Comparison of ENCODE assay signal across 8 cellular contexts in genomic region chr16:3459401-3460090, GRCh38. TPM values are rescaled to one million over a fixed set of nuclear protein-coding genes. Genes with fewer than 3 reads are reported as not detected.
DNase-seq lines count a peak whose midpoint lies in the region; ATAC-seq and TF ChIP-seq lines count a peak whose summit lies in the region.

No MANE protein-coding gene starts in this region.

- no peak for ATAC-seq in CD8-positive, alpha-beta T cell
- ATAC-seq in effector memory CD8-positive, alpha-beta T cell (replicated peaks) = no peak
- ATAC-seq in GM19467 (IDR thresholded peaks at IDR 0.05; ENCODE audit: unreplicated experiment) (no peak), GM19463 (IDR thresholded peaks at IDR 0.05; ENCODE audit: unreplicated experiment) (no peak)

- TF ChIP-seq EP300 in neural cell (conservative IDR thresholded peaks at IDR 0.05; ENCODE audit: poor library complexity, severe bottlenecking) = no peak

- H3K27me3 Mint-ChIP-seq in CD8-positive, alpha-beta T cell (ENCODE audit: low read depth) = no peaks in the 10 kb centered on the region
- no peaks in the 10 kb centered on the region for H3K27me3 Mint-ChIP-seq in effector memory CD8-positive, alpha-beta T cell

- no peaks in the 10 kb centered on the region for H3K27me3 ChIP-seq in CD8-positive, alpha-beta T cell (ENCODE audit: insufficient read depth, low read length)
- H3K27me3 ChIP-seq in OCI-LY1 (ENCODE audit: insufficient read depth, low read length) (no peaks in the 10 kb centered on the region), neural cell (ENCODE audit: insufficient read depth, low read depth, low read length) (no peaks in the 10 kb centered on the region)

- intact Hi-C loops in CD8-positive, alpha-beta T cell (cut with DNase I, micrococcal nuclease) = loop anchor here (2.0 to 5.0 kb wide), 5 partner anchors 41 to 401 kb away; partner anchors contain the start of gene CLUAP1 (in 1 of the 2)

- H3K79me2 ChIP-seq in OCI-LY1 (ENCODE audit: insufficient read depth, low read length) = peaks cover 52% of the 10 kb centered on the region
- H3K79me2 ChIP-seq in neural cell (replicated peaks; ENCODE audit: insufficient read depth, low read length) = peaks cover 55% of the 10 kb centered on the region

- H3K4me3 Mint-ChIP-seq in CD8-positive, alpha-beta T cell = peak overlapping the region; percentile 91
- peak overlapping the region; percentile 86 to 89 for H3K4me3 Mint-ChIP-seq in effector memory CD8-positive, alpha-beta T cell

- peak overlapping the region; percentile 71 for H3K4me3 ChIP-seq in CD8-positive, alpha-beta T cell (ENCODE audit: low read depth, low read length)
- peak overlapping the region; percentile 72 for H3K4me3 ChIP-seq in OCI-LY1 (ENCODE audit: low read depth, low read length, poor library complexity, severe bottlenecking)
- peak overlapping the region; percentile 96 for H3K4me3 ChIP-seq in neural cell (ENCODE audit: low read length)

- H3K36me3 ChIP-seq in CD8-positive, alpha-beta T cell (ENCODE audit: insufficient read depth, low read length) = no peaks in the 10 kb centered on the region
- H3K36me3 ChIP-seq in OCI-LY1 (ENCODE audit: insufficient read depth, low read length) (no peaks in the 10 kb centered on the region), neural cell (ENCODE audit: insufficient read depth, low read length) (no peaks in the 10 kb centered on the region)

- peak in 2 of 7 experiments; percentile 20 to 43 for DNase-seq in CD8-positive, alpha-beta T cell
- DNase-seq in effector memory CD8-positive, alpha-beta T cell = no peak
- DNase-seq in KG1 (lab: John Stamatoyannopoulos, UW) (no peak), CD1c-positive myeloid dendritic cell (ENCODE audit: extremely low spot score) (no peak)

- POLR2A ChIA-PET in CD8-positive, alpha-beta T cell (lab: Charles Lee) = interaction anchor here (1.1 to 1.5 kb wide), 2 partner anchors 59 to 324 kb away, joined by 3 to 4 read pairs; partner anchors contain the start of genes ZNF174, ZNF213 and ZSCAN32

- H3F3A ChIP-seq in OCI-LY1 (ENCODE audit: insufficient read depth, low read length) (no peaks in the 10 kb centered on the region), neural cell (ENCODE audit: insufficient read depth, low read length, poor library complexity, severe bottlenecking) (no peaks in the 10 kb centered on the region)

- H4K20me1 ChIP-seq in OCI-LY1 (ENCODE audit: insufficient read depth, low read length) = no peaks in the 10 kb centered on the region
- H4K20me1 ChIP-seq in neural cell (ENCODE audit: insufficient read depth) = no peaks in the 10 kb centered on the region

- TF ChIP-seq RAD21 in neural cell (conservative IDR thresholded peaks at IDR 0.05) = no peak

- H3K36me3 Mint-ChIP-seq in CD8-positive, alpha-beta T cell = peaks cover 2% of the 10 kb centered on the region
- H3K36me3 Mint-ChIP-seq in effector memory CD8-positive, alpha-beta T cell (ENCODE audit: insufficient read depth) = peaks cover 15% of the 10 kb centered on the region

- peaks cover 62% of the 10 kb centered on the region for H3K4me1 Mint-ChIP-seq in CD8-positive, alpha-beta T cell (ENCODE audit: low read depth)
- H3K4me1 Mint-ChIP-seq in effector memory CD8-positive, alpha-beta T cell (ENCODE audit: low read depth in 2 of 2) = peaks cover 38 to 49% of the 10 kb centered on the region in 2 donors

- no peaks in the 10 kb centered on the region for H3K9me2 ChIP-seq in OCI-LY1 (ENCODE audit: low read depth, low read length)
- no peaks in the 10 kb centered on the region for H3K9me2 ChIP-seq in neural cell (ENCODE audit: insufficient read depth, low read length)

- TF ChIP-seq CTCF in CD8-positive, alpha-beta T cell (IDR thresholded peaks at IDR 0.05) = no peak
- TF ChIP-seq CTCF in OCI-LY1 (IDR thresholded peaks at IDR 0.05; ENCODE audit: low read length) = no peak
- no peak for TF ChIP-seq CTCF in neural cell (IDR thresholded peaks at IDR 0.05; ENCODE audit: poor library complexity, severe bottlenecking)

- H3K9ac ChIP-seq in OCI-LY1 (ENCODE audit: low read length) = peak overlapping the region; percentile 76; the same call in 1 of the 2 replicates
- H3K9ac ChIP-seq in neural cell (ENCODE audit: low read length) = no peak overlapping the region

- H3K27ac Mint-ChIP-seq in CD8-positive, alpha-beta T cell = peak overlapping the region; percentile 83
- H3K27ac Mint-ChIP-seq in effector memory CD8-positive, alpha-beta T cell = peak overlapping the region; percentile 85 to 90

- CTCF ChIA-PET in CD8-positive, alpha-beta T cell (lab: Charles Lee) = interaction anchor here (1.2 to 2.3 kb wide), 4 partner anchors 191 to 428 kb away, joined by 4 to 7 read pairs (median 5); no protein-coding TSS in a partner anchor

- H2AFZ ChIP-seq in OCI-LY1 (ENCODE audit: low read length) (no peak overlapping the region), neural cell (ENCODE audit: low read depth, low read length) (no peak overlapping the region)

- H3K4me2 ChIP-seq in OCI-LY1 (ENCODE audit: low read length) = peak overlapping the region; percentile 97
- peak overlapping the region; percentile 52 for H3K4me2 ChIP-seq in neural cell (ENCODE audit: low read length)

- H3K27ac ChIP-seq in CD8-positive, alpha-beta T cell (ENCODE audit: low read depth, low read length) = peak overlapping the region; percentile 76
- H3K27ac ChIP-seq in OCI-LY1 (ENCODE audit: low read depth, low read length, poor library complexity, severe bottlenecking) = peak overlapping the region; percentile 52
- H3K27ac ChIP-seq in neural cell (ENCODE audit: low read length) = no peak overlapping the region

- H3K4me1 ChIP-seq in CD8-positive, alpha-beta T cell (ENCODE audit: insufficient read depth, low read length) = peaks cover 48% of the 10 kb centered on the region
- peaks cover 38% of the 10 kb centered on the region for H3K4me1 ChIP-seq in OCI-LY1 (ENCODE audit: insufficient read depth, low read length, severe bottlenecking)

- H3K9me3 ChIP-seq in CD8-positive, alpha-beta T cell (ENCODE audit: low read length) = no peaks in the 10 kb centered on the region
- H3K9me3 ChIP-seq in OCI-LY1 (ENCODE audit: low read length) = no peaks in the 10 kb centered on the region
- H3K9me3 ChIP-seq in neural cell (ENCODE audit: low read length) = no peaks in the 10 kb centered on the region

- H3K9me3 Mint-ChIP-seq in CD8-positive, alpha-beta T cell = no peaks in the 10 kb centered on the region
- H3K9me3 Mint-ChIP-seq in effector memory CD8-positive, alpha-beta T cell = no peaks in the 10 kb centered on the region

TF ChIP-seq in neural cell, 6 proteins besides CTCF, POLR2A, EP300 and RAD21:
- TF ChIP-seq TAF1 (IDR thresholded peaks at IDR 0.05; ENCODE audit: low read depth) (no peak), POLR2AphosphoS5 (IDR thresholded peaks at IDR 0.05) (no peak), REST (IDR thresholded peaks at IDR 0.05; ENCODE audit: borderline replicate concordance) (no peak), SMC3 (conservative IDR thresholded peaks at IDR 0.05; ENCODE audit: poor library complexity) (no peak), EZH2 (IDR thresholded peaks at IDR 0.05; ENCODE audit: borderline replicate concordance, insufficient read depth, low read length, poor library complexity, severe bottlenecking) (no peak)

RNA-seq across cellular contexts. Expression of gene NAA60, which starts 16.1 kb away (rescaled TPM):
- total RNA-seq in CD8-positive, alpha-beta T cell = 10 to 100 TPM; 45.4 to 48.0 TPM
- polyA plus RNA-seq in neural cell = 15.1 and 32.0 TPM in 2 replicates
- 22.9 and 30.7 TPM in 2 replicates for polyA minus RNA-seq in neural cell

RNA-seq across cellular contexts. Expression of gene ZNF597, which starts 16.2 kb away (rescaled TPM):
- 1 to 10 TPM; 4.5 to 4.6 TPM for total RNA-seq in CD8-positive, alpha-beta T cell
- polyA plus RNA-seq in neural cell = 1.8 and 2.0 TPM in 2 replicates
- polyA minus RNA-seq in neural cell = 6.1 and 6.8 TPM in 2 replicates

RNA-seq across cellular contexts. Expression of gene C16orf90, which starts 35.7 kb away (rescaled TPM):
- not detected for total RNA-seq in CD8-positive, alpha-beta T cell
- polyA plus RNA-seq in neural cell = not detected in 2 replicates
- not detected in 2 replicates for polyA minus RNA-seq in neural cell

RNA-seq across cellular contexts. Expression of gene CLUAP1, which starts 41.3 kb away (rescaled TPM):
- 1 to 10 TPM; 5.6 to 6.0 TPM for total RNA-seq in CD8-positive, alpha-beta T cell
- polyA plus RNA-seq in neural cell = 40.8 and 46.6 TPM in 2 replicates
- polyA minus RNA-seq in neural cell = 41.6 and 53.1 TPM in 2 replicates

RNA-seq across cellular contexts. Expression of gene ZNF174, which starts 58.5 kb away (rescaled TPM):
- 1 to 10 TPM; 4.5 to 6.4 TPM for total RNA-seq in CD8-positive, alpha-beta T cell
- 13.0 and 14.8 TPM in 2 replicates for polyA plus RNA-seq in neural cell
- 16.3 and 21.2 TPM in 2 replicates for polyA minus RNA-seq in neural cell
